Comparison of ENCODE assay signal across 1 cellular context in genomic region chr16:56606071-56606687, GRCh38.
TF ChIP-seq lines count a peak whose summit lies in the region.

No MANE protein-coding gene starts in this region.

TF ChIP-seq in endothelial cell of umbilical vein, 7 proteins besides CTCF, POLR2A, EP300 and RAD21:
- TF ChIP-seq MYC (IDR thresholded peaks at IDR 0.05; ENCODE audit: low read depth, low read length) (no peak), JUN (IDR thresholded peaks at IDR 0.05; ENCODE audit: borderline replicate concordance, insufficient read depth, insufficient read length, low read depth) (peak; percentile 78), POLR2AphosphoS5 (IDR thresholded peaks at IDR 0.05; ENCODE audit: insufficient read depth, low read depth, low read length) (no peak), GATA2 (IDR thresholded peaks at IDR 0.05; ENCODE audit: insufficient read depth, insufficient read length, low read depth, low read length) (peak; percentile 67), FOS (IDR thresholded peaks at IDR 0.05; ENCODE audit: borderline replicate concordance, insufficient read depth, low read length) (peak; percentile 78), EZH2 (IDR thresholded peaks at IDR 0.05; ENCODE audit: borderline replicate concordance, low read depth, low read length, severe bottlenecking) (no peak)
- TF ChIP-seq, protein P1, sequence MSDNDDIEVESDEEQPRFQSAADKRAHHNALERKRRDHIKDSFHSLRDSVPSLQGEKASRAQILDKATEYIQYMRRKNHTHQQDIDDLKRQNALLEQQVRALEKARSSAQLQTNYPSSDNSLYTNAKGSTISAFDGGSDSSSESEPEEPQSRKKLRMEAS (IDR thresholded peaks at IDR 0.05; ENCODE audit: insufficient read depth, insufficient read length), result no peak
